ENCODE assay signal across 21 cellular contexts in genomic region chr6:143607959-143608358, GRCh38.
DNase-seq lines count a peak whose midpoint lies in the region; ATAC-seq, FAIRE-seq and TF ChIP-seq lines count a peak whose summit lies in the region.
"Had no signal": no experiment of that assay in that cellular context is flagged by ENCODE, and none has a peak within 500 bp of the region (broad histone marks: within the 10 kb centered on the region; RNA-seq: fewer than 3 reads in every experiment).

No MANE protein-coding gene starts in this region.

- FAIRE-seq in RCC 7860 (lab: Jason Lieb, UNC): no peak
- FAIRE-seq: H54, K562 had no signal

- no peak for TF ChIP-seq CTCF in coronary artery (IDR thresholded peaks at IDR 0.05)

- DNase-seq in DMS 273 (lab: John Stamatoyannopoulos, UW; ENCODE audit: unreplicated experiment) (peak; percentile 41), DMS 273 treated with DMSO at 0.1 percent for 48 hours (lab: John Stamatoyannopoulos, UW) (no peak), NCI-H2227 (lab: John Stamatoyannopoulos, UW; ENCODE audit: unreplicated experiment) (peak; percentile 39), coronary artery (ENCODE audit: low spot score) (no peak), retina (peak; percentile 72), AG20443 (ENCODE audit: low spot score) (no peak), RCC 7860 (ENCODE audit: low spot score) (no peak)
- DNase-seq: activated CD4-positive, alpha-beta T cell treated with anti-CD3 and anti-CD28 coated beads, Interleukin-2, amount 10 ng/mL, durations not matched to agents 24 days and 14 days; activated naive CD4-positive, alpha-beta T cell treated with anti-CD3 and anti-CD28 coated beads, Interleukin-2, amount 10 ng/mL, durations not matched to agents 7 days and 5 days; DMS53; NCI-H1436; NCI-H510A treated with DMSO at 0.1 percent for 48 hours; transverse colon had no signal

- H3K4me3 ChIP-seq in coronary artery: peak overlapping the region; percentile 32
- H3K4me3 ChIP-seq: body of pancreas, K562, SK-N-MC, transverse colon had no signal

- no peak for ATAC-seq in HG03139 (IDR thresholded peaks at IDR 0.05; ENCODE audit: unreplicated experiment)
- ATAC-seq: body of pancreas; K562; stimulated activated memory B cell treated with anti-CD40 and anti-IgM and Interleukin-4, amounts not matched to agents 10 μg/mL and 1 μg/mL and 100 μg/mL, for 72 hours had no signal

- no peak overlapping the region for H3K27ac ChIP-seq in coronary artery
- H3K27ac ChIP-seq: 22Rv1, body of pancreas, C4-2B, SK-N-MC, transverse colon had no signal

Comparison
In these comparisons a context has a peak if more than half of its experiments do, and no peak if none do; other contexts are left out.
1. DNase-seq: peak in DMS 273 (single experiment), NCI-H2227 (single experiment) and retina (single experiment); none in DMS 273 treated with DMSO at 0.1 percent for 48 hours (single experiment), coronary artery (single experiment), AG20443 (single experiment) and RCC 7860 (single experiment).